28 cellular contexts compared by ENCODE assay signal in genomic region chr13:64099994-64100393, GRCh38.
"Had no signal": no experiment of that assay in that cellular context is flagged by ENCODE, and none has a peak within 500 bp of the region (broad histone marks: within the 10 kb centered on the region; RNA-seq: fewer than 3 reads in every experiment).

No MANE protein-coding gene starts in this region.

- ATAC-seq: activated CD8-positive, alpha-beta T cell treated with anti-CD3 and anti-CD28 coated beads for 36 hours; activated T-cell treated with anti-CD3 and anti-CD28 coated beads, Interleukin-2, amount 50 U/mL, for 72 hours; activated T-helper 17 cell treated with anti-CD3 and anti-CD28 coated beads, Interleukin-2, amount 50 U/mL, for 72 hours; Panc1 had no signal

- H3K27me3 ChIP-seq: brain microvascular endothelial cell had no signal

- H3K36me3 ChIP-seq: brain microvascular endothelial cell, WERI-Rb-1 had no signal

- H3K27ac ChIP-seq: brain microvascular endothelial cell, coronary artery, WERI-Rb-1 had no signal

- H3K4me3 ChIP-seq: coronary artery had no signal

- DNase-seq: activated CD4-positive, alpha-beta T cell treated with anti-CD3 and anti-CD28 coated beads, Interleukin-2, amount 10 ng/mL, durations not matched to agents 24 days and 14 days; activated CD4-positive, alpha-beta T cell treated with anti-CD3 and anti-CD28 coated beads, Interleukin-2, amount 50 U/mL, for 4 hours; activated CD8-positive, alpha-beta T cell treated with anti-CD3 and anti-CD28 coated beads for 36 hours; activated effector memory CD4-positive, alpha-beta T cell treated with anti-CD3 and anti-CD28 coated beads, Interleukin-2, amount 50 U/mL, for 16 hours; activated naive CD4-positive, alpha-beta T cell; activated naive CD4-positive, alpha-beta T cell treated with anti-CD3 and anti-CD28 coated beads, Interleukin-2, amount 50 U/mL, for 16 hours; activated naive CD8-positive, alpha-beta T cell treated with anti-CD3 and anti-CD28 coated beads for 36 hours; activated T-cell treated with anti-CD3 and anti-CD28 coated beads, Interleukin-2, amount 50 U/mL, for 1 hour; activated T-cell treated with anti-CD3 and anti-CD28 coated beads, Interleukin-2, amount 50 U/mL, for 72 hours; amniotic stem cell; aorta; brain microvascular endothelial cell; central memory CD4-positive, alpha-beta T cell; KG1; MM.1S; MV-4-11; NCI-H1092; NCI-H1436 treated with DMSO at 0.1 percent for 48 hours; NCI-H1930; NCI-H2081 treated with DMSO at 0.1 percent for 48 hours; NCI-H446; NCI-H510A treated with DMSO at 0.1 percent for 48 hours; SHP77 treated with DMSO at 0.1 percent for 48 hours; T1000; WERI-Rb-1 had no signal
